12 cellular contexts compared by ENCODE assay signal in genomic region chr18:77013777-77014525, GRCh38.
A peak's percentile ranks its signal among the peaks of the same experiment; 100 is the strongest.
DNase-seq lines count a peak whose midpoint lies in the region; ATAC-seq, FAIRE-seq and TF ChIP-seq lines count a peak whose summit lies in the region.
"Had no signal": no experiment of that assay in that cellular context is flagged by ENCODE, and none has a peak within 500 bp of the region (broad histone marks: within the 10 kb centered on the region; RNA-seq: fewer than 3 reads in every experiment).

No MANE protein-coding gene starts in this region.

- no peak for TF ChIP-seq POLR2A in suprapubic skin (IDR thresholded peaks at IDR 0.05)

- H3K4me1 ChIP-seq in mesenchymal stem cell (ENCODE audit: control insufficient read depth, insufficient read depth, low read depth, low read length) (no peaks in the 10 kb centered on the region), suprapubic skin (peaks cover 24% of the 10 kb centered on the region)

- no peak overlapping the region for H2BK5ac ChIP-seq in mesenchymal stem cell (ENCODE audit: low read depth, low read length, poor library complexity, severe bottlenecking)

- in situ Hi-C loops in SK-MEL-5 (cut with HindIII; ENCODE audit: low pct_unique_long_range_greater_than_20kb, low sequenced_read_pairs), result no loop called here

- H3K27ac ChIP-seq in mesenchymal stem cell (ENCODE audit: low read length, poor library complexity, severe bottlenecking), result no peak overlapping the region
- H3K27ac ChIP-seq in suprapubic skin, result peak overlapping the region; percentile 67
- H3K27ac ChIP-seq in WERI-Rb-1, result no peak overlapping the region

- H2BK120ac ChIP-seq in mesenchymal stem cell (ENCODE audit: low read depth, low read length), result no peak overlapping the region

- H2AFZ ChIP-seq in mesenchymal stem cell (ENCODE audit: low read depth, low read length), result no peak overlapping the region

- TF ChIP-seq CTCF in fibroblast of the aortic adventitia (IDR thresholded peaks at IDR 0.05; ENCODE audit: insufficient read depth, low read length), result no peak
- no peak for TF ChIP-seq CTCF in suprapubic skin (IDR thresholded peaks at IDR 0.05)
- TF ChIP-seq CTCF in WERI-Rb-1 (IDR thresholded peaks at IDR 0.05; ENCODE audit: low read depth, low read length), result no peak

- DNase-seq in SK-MEL-5 (ENCODE audit: low read depth, low spot score) (peak; percentile 98), fibroblast of the aortic adventitia (ENCODE audit: low read depth) (peak; percentile 9), mesenchymal stem cell (no peak), suprapubic skin (ENCODE audit: low spot score in 2 of 2) (peak; percentile 80 to 81), EL (no peak), WERI-Rb-1 (no peak), GM19239 (ENCODE audit: insufficient read length, low spot score) (no peak)
- DNase-seq: DMS 273 treated with DMSO at 0.1 percent for 48 hours; NCI-H1694; OCI-M1; stimulated activated naive CD8-positive, alpha-beta T cell treated with anti-CD3 and anti-CD28 coated beads, Interleukin-15, Interleukin-2, amounts not matched to agents 100 U/mL and 50 U/mL, for 24 hours had no signal

- H3K23ac ChIP-seq in mesenchymal stem cell (ENCODE audit: low read length in 2 of 2), result no peak overlapping the region

- no peak overlapping the region for H3K4me2 ChIP-seq in mesenchymal stem cell (ENCODE audit: low read length, poor library complexity, severe bottlenecking)

- no peak overlapping the region for H2BK15ac ChIP-seq in mesenchymal stem cell (ENCODE audit: low read depth, poor library complexity, severe bottlenecking)

- no peak overlapping the region for H3K4me3 ChIP-seq in fibroblast of the aortic adventitia (ENCODE audit: low read depth, low read length)
- peak overlapping the region in 1 of 2 experiments; percentile 22 for H3K4me3 ChIP-seq in mesenchymal stem cell (ENCODE audit: insufficient read depth in 1 of 2, low read depth in 1 of 2, low read length in 2 of 2)
- H3K4me3 ChIP-seq in suprapubic skin, result no peak overlapping the region
- H3K4me3 ChIP-seq in WERI-Rb-1 (ENCODE audit: low read depth, low read length), result no peak overlapping the region

- H3K18ac ChIP-seq in mesenchymal stem cell (ENCODE audit: low read depth in 1 of 2, low read length in 2 of 2), result no peak overlapping the region

- no peak overlapping the region for H2AK5ac ChIP-seq in mesenchymal stem cell (ENCODE audit: low read length, severe bottlenecking)

- H3K27me3 ChIP-seq in mesenchymal stem cell (ENCODE audit: control insufficient read depth in 1 of 2, insufficient read depth in 1 of 2, low read length in 2 of 2), result no peaks in the 10 kb centered on the region
- no peaks in the 10 kb centered on the region for H3K27me3 ChIP-seq in suprapubic skin
- no peaks in the 10 kb centered on the region for H3K27me3 ChIP-seq in WERI-Rb-1 (ENCODE audit: insufficient read depth, low read depth, severe bottlenecking)

- H3K36me3 ChIP-seq in mesenchymal stem cell (ENCODE audit: control insufficient read depth in 1 of 2, insufficient read depth in 2 of 2, low read depth in 1 of 2, low read length in 2 of 2), result peaks cover 21 to 40% of the 10 kb centered on the region in 2 experiments
- peaks cover 26% of the 10 kb centered on the region for H3K36me3 ChIP-seq in suprapubic skin
- H3K36me3 ChIP-seq in WERI-Rb-1, result no peaks in the 10 kb centered on the region

- H3K9me3 ChIP-seq in mesenchymal stem cell (ENCODE audit: control insufficient read depth, low read length) (no peaks in the 10 kb centered on the region), suprapubic skin (no peaks in the 10 kb centered on the region), WERI-Rb-1 (ENCODE audit: severe bottlenecking) (no peaks in the 10 kb centered on the region)

- no peak overlapping the region for H4K91ac ChIP-seq in mesenchymal stem cell (ENCODE audit: low read length)

- no peak overlapping the region for H4K8ac ChIP-seq in mesenchymal stem cell (ENCODE audit: low read length)

- H3K4ac ChIP-seq in mesenchymal stem cell (ENCODE audit: low read depth in 1 of 2, low read length in 2 of 2), result no peak overlapping the region

- no peak overlapping the region for H3K14ac ChIP-seq in mesenchymal stem cell (ENCODE audit: low read length in 2 of 2)

- peak overlapping the region; percentile 61 for H3K9ac ChIP-seq in mesenchymal stem cell (ENCODE audit: low read length)

- no peak for FAIRE-seq in GM19239 (lab: Jason Lieb, UNC)

- 89% methylated on average over 18 of the region's 18 CpGs for WGBS in mesenchymal stem cell
- WGBS in suprapubic skin, result 72% methylated on average over 15 of the region's 18 CpGs

- no peak for TF ChIP-seq EP300 in suprapubic skin (IDR thresholded peaks at IDR 0.05)

- H2BK12ac ChIP-seq in mesenchymal stem cell (ENCODE audit: low read length in 2 of 2), result no peak overlapping the region

- ATAC-seq in GM21447 (IDR thresholded peaks at IDR 0.05; ENCODE audit: unreplicated experiment), result no peak
- ATAC-seq: stimulated activated naive CD8-positive, alpha-beta T cell treated with anti-CD3 and anti-CD28 coated beads, Interleukin-15, Interleukin-2, amounts not matched to agents 100 U/mL and 50 U/mL, for 24 hours had no signal

- H3K79me1 ChIP-seq in mesenchymal stem cell (replicated peaks; ENCODE audit: low read length, poor library complexity, severe bottlenecking), result peaks cover 5% of the 10 kb centered on the region

Comparison
In these comparisons a context has a peak if more than half of its experiments do, and no peak if none do; other contexts are left out.
1. DNase-seq: peak in SK-MEL-5 (single experiment), fibroblast of the aortic adventitia (single experiment) and suprapubic skin (2 of 2); none in mesenchymal stem cell (single experiment), EL (single experiment), WERI-Rb-1 (single experiment) and GM19239 (single experiment).